In genomic region chr12:6563448-6564050, GRCh38 we compare ENCODE assay signal across 8 cellular contexts. TPM values are rescaled to one million over a fixed set of nuclear protein-coding genes. Genes with fewer than 3 reads are reported as not detected.
A peak's percentile ranks its signal among the peaks of the same experiment; 100 is the strongest.
DNase-seq lines count a peak whose midpoint lies in the region; ATAC-seq lines count a peak whose summit lies in the region.

No MANE protein-coding gene starts in this region.

- no peak overlapping the region for H3K4me3 ChIP-seq in mesenchymal stem cell (ENCODE audit: insufficient read depth in 1 of 2, low read depth in 1 of 2, low read length in 2 of 2)

- H3K23ac ChIP-seq in mesenchymal stem cell (ENCODE audit: low read length in 2 of 2), result no peak overlapping the region

- DNase-seq in ELR (ENCODE audit: low read depth) (peak; percentile 71), M059J (ENCODE audit: low read depth) (peak; percentile 44), mesenchymal stem cell (peak; percentile 71), DMS153 treated with DMSO at 0.1 percent for 48 hours (lab: John Stamatoyannopoulos, UW; ENCODE audit: unreplicated experiment) (no peak)
- peak; percentile 50 for DNase-seq in central memory CD4-positive, alpha-beta T cell
- peak; percentile 49 to 61 for DNase-seq in stimulated activated naive CD8-positive, alpha-beta T cell treated with anti-CD3 and anti-CD28 coated beads, Interleukin-15, amount 100 ng/mL, for 72 hours

- peak overlapping the region in 1 of 2 donors; percentile 42 for H3K27ac Mint-ChIP-seq in stimulated activated naive CD8-positive, alpha-beta T cell treated with anti-CD3 and anti-CD28 coated beads, Interleukin-15, amount 100 ng/mL, for 72 hours

- no peak overlapping the region for H3K14ac ChIP-seq in mesenchymal stem cell (ENCODE audit: low read length in 2 of 2)

- WGBS in mesenchymal stem cell, result 89% methylated on average over 8 of the region's 8 CpGs

- no peak overlapping the region for H4K8ac ChIP-seq in mesenchymal stem cell (ENCODE audit: low read length)

- H3K27ac ChIP-seq in mesenchymal stem cell (ENCODE audit: low read length, poor library complexity, severe bottlenecking), result no peak overlapping the region

- no peak overlapping the region for H2BK5ac ChIP-seq in mesenchymal stem cell (ENCODE audit: low read depth, low read length, poor library complexity, severe bottlenecking)

- peaks cover 38% of the 10 kb centered on the region for H3K79me1 ChIP-seq in mesenchymal stem cell (replicated peaks; ENCODE audit: low read length, poor library complexity, severe bottlenecking)

- peaks cover 58 to 74% of the 10 kb centered on the region in 2 experiments for H3K36me3 ChIP-seq in mesenchymal stem cell (ENCODE audit: control insufficient read depth in 1 of 2, insufficient read depth in 2 of 2, low read depth in 1 of 2, low read length in 2 of 2)

- H3K4me1 Mint-ChIP-seq in stimulated activated naive CD8-positive, alpha-beta T cell treated with anti-CD3 and anti-CD28 coated beads, Interleukin-15, amount 100 ng/mL, for 72 hours, result peaks cover 60% of the 10 kb centered on the region

- no peak overlapping the region for H3K4ac ChIP-seq in mesenchymal stem cell (ENCODE audit: low read depth in 1 of 2, low read length in 2 of 2)

- no peak overlapping the region for H2BK15ac ChIP-seq in mesenchymal stem cell (ENCODE audit: low read depth, poor library complexity, severe bottlenecking)

- H4K91ac ChIP-seq in mesenchymal stem cell (ENCODE audit: low read length), result no peak overlapping the region

- H3K18ac ChIP-seq in mesenchymal stem cell (ENCODE audit: low read depth in 1 of 2, low read length in 2 of 2), result no peak overlapping the region

- H3K4me1 ChIP-seq in mesenchymal stem cell (ENCODE audit: control insufficient read depth, insufficient read depth, low read depth, low read length), result peaks cover 5% of the 10 kb centered on the region

- H3K9ac ChIP-seq in mesenchymal stem cell (ENCODE audit: low read length), result no peak overlapping the region

- H3K27me3 Mint-ChIP-seq in stimulated activated naive CD8-positive, alpha-beta T cell treated with anti-CD3 and anti-CD28 coated beads, Interleukin-15, amount 100 ng/mL, for 72 hours, result no peaks in the 10 kb centered on the region

- no peaks in the 10 kb centered on the region for H3K9me3 ChIP-seq in mesenchymal stem cell (ENCODE audit: control insufficient read depth, low read length)

- H3K4me3 Mint-ChIP-seq in stimulated activated naive CD8-positive, alpha-beta T cell treated with anti-CD3 and anti-CD28 coated beads, Interleukin-15, amount 100 ng/mL, for 72 hours, result no peak overlapping the region

- peak; percentile 27 to 33 for ATAC-seq in activated CD4-positive, CD25-positive, alpha-beta regulatory T cell treated with anti-CD3 and anti-CD28 coated beads, Interleukin-2, amount 50 U/mL, for 24 hours
- ATAC-seq in stimulated activated naive CD8-positive, alpha-beta T cell treated with anti-CD3 and anti-CD28 coated beads, Interleukin-15, amount 100 ng/mL, for 72 hours, result no peak
- ATAC-seq in GM21717 (IDR thresholded peaks at IDR 0.05; ENCODE audit: unreplicated experiment), result no peak

- no peak overlapping the region for H2BK120ac ChIP-seq in mesenchymal stem cell (ENCODE audit: low read depth, low read length)

- no peaks in the 10 kb centered on the region for H3K27me3 ChIP-seq in mesenchymal stem cell (ENCODE audit: control insufficient read depth in 1 of 2, insufficient read depth in 1 of 2, low read length in 2 of 2)

- H2AFZ ChIP-seq in mesenchymal stem cell (ENCODE audit: low read depth, low read length), result no peak overlapping the region

- no peak overlapping the region for H2BK12ac ChIP-seq in mesenchymal stem cell (ENCODE audit: low read length in 2 of 2)

- H3K9me3 Mint-ChIP-seq in stimulated activated naive CD8-positive, alpha-beta T cell treated with anti-CD3 and anti-CD28 coated beads, Interleukin-15, amount 100 ng/mL, for 72 hours, result no peaks in the 10 kb centered on the region

- H3K4me2 ChIP-seq in mesenchymal stem cell (ENCODE audit: low read length, poor library complexity, severe bottlenecking), result no peak overlapping the region

- H2AK5ac ChIP-seq in mesenchymal stem cell (ENCODE audit: low read length, severe bottlenecking), result no peak overlapping the region

RNA-seq across cellular contexts. Expression of gene NOP2, which starts 4.5 kb away (rescaled TPM):
- total RNA-seq in M059J (2014; rRNA removed; shearing (Covaris generic)), result 29.8 and 47.0 TPM in 2 replicates
- 20.3 TPM for polyA plus RNA-seq in mesenchymal stem cell (2013, experiment 1 of 2)
- polyA plus RNA-seq in mesenchymal stem cell (2013, experiment 2 of 2), result 21.3 TPM

RNA-seq across cellular contexts. Expression of gene IFFO1, which starts 7.7 kb away (rescaled TPM):
- total RNA-seq in M059J (2014; rRNA removed; shearing (Covaris generic)), result 5.4 and 13.4 TPM in 2 replicates
- 26.1 TPM for polyA plus RNA-seq in mesenchymal stem cell (2013, experiment 1 of 2)
- polyA plus RNA-seq in mesenchymal stem cell (2013, experiment 2 of 2), result 25.6 TPM

RNA-seq across cellular contexts. Expression of gene GAPDH, which starts 29.2 kb away (rescaled TPM):
- 6,702 and 8,157 TPM in 2 replicates for total RNA-seq in M059J (2014; rRNA removed; shearing (Covaris generic))
- polyA plus RNA-seq in mesenchymal stem cell (2013, experiment 1 of 2), result 4,502 TPM
- polyA plus RNA-seq in mesenchymal stem cell (2013, experiment 2 of 2), result 4,557 TPM

RNA-seq across cellular contexts. Expression of gene CHD4, which starts 43.6 kb away (rescaled TPM):
- 131 and 207 TPM in 2 replicates for total RNA-seq in M059J (2014; rRNA removed; shearing (Covaris generic))
- 111 TPM for polyA plus RNA-seq in mesenchymal stem cell (2013, experiment 1 of 2)
- 104 TPM for polyA plus RNA-seq in mesenchymal stem cell (2013, experiment 2 of 2)

Comparison
In these comparisons a context has a peak if more than half of its experiments do, and no peak if none do; other contexts are left out.
1. ATAC-seq: peak in activated CD4-positive, CD25-positive, alpha-beta regulatory T cell treated with anti-CD3 and anti-CD28 coated beads, Interleukin-2, amount 50 U/mL, for 24 hours (2 of 2); none in stimulated activated naive CD8-positive, alpha-beta T cell treated with anti-CD3 and anti-CD28 coated beads, Interleukin-15, amount 100 ng/mL, for 72 hours (single experiment) and GM21717 (single experiment).